1 cellular context compared by ENCODE assay signal in genomic region chr2:136025057-136025973, GRCh38.
TF ChIP-seq lines count a peak whose summit lies in the region.

No MANE protein-coding gene starts in this region.

TF ChIP-seq in WTC11, 78 proteins besides CTCF, POLR2A, EP300 and RAD21 (continued from another document):
- TF ChIP-seq ATF6 (CRISPR knock-in tag; IDR thresholded peaks at IDR 0.05) (no peak), OVOL2 (CRISPR knock-in tag; IDR thresholded peaks at IDR 0.05; ENCODE audit: borderline replicate concordance) (no peak), MYBL2 (CRISPR knock-in tag; IDR thresholded peaks at IDR 0.05) (no peak; the same call in 1 of the 2 replicates), FOXP4 (CRISPR knock-in tag; IDR thresholded peaks at IDR 0.05) (no peak), FOXK1 (CRISPR knock-in tag; IDR thresholded peaks at IDR 0.05) (peak; percentile 73), ETV6 (CRISPR knock-in tag; IDR thresholded peaks at IDR 0.05) (0 out of 2 replicates have a peak, but pooled peaks have one; percentile 21), SMAD3 (CRISPR knock-in tag; IDR thresholded peaks at IDR 0.05; ENCODE audit: borderline replicate concordance) (0 out of 2 replicates have a peak, but pooled peaks have one; percentile 36), ERG (CRISPR knock-in tag; IDR thresholded peaks at IDR 0.05) (no peak), ZMAT4 (CRISPR knock-in tag; IDR thresholded peaks at IDR 0.05) (no peak), ESRRA (CRISPR knock-in tag; IDR thresholded peaks at IDR 0.05; ENCODE audit: borderline replicate concordance) (no peak), GTF2I (CRISPR knock-in tag; conservative IDR thresholded peaks at IDR 0.05) (no peak), CREB1 (CRISPR knock-in tag; IDR thresholded peaks at IDR 0.05) (no peak), ELF4 (CRISPR knock-in tag; IDR thresholded peaks at IDR 0.05; ENCODE audit: low read depth) (no peak), ATF3 (CRISPR knock-in tag; conservative IDR thresholded peaks at IDR 0.05) (no peak), ZNF317 (CRISPR knock-in tag; IDR thresholded peaks at IDR 0.05; ENCODE audit: borderline replicate concordance, low read depth) (no peak), KAT7 (CRISPR knock-in tag; IDR thresholded peaks at IDR 0.05; ENCODE audit: borderline replicate concordance) (no peak), SP1 (CRISPR knock-in tag; conservative IDR thresholded peaks at IDR 0.05) (no peak), MAX (CRISPR knock-in tag; IDR thresholded peaks at IDR 0.05) (peak; percentile 93), ZNF671 (CRISPR knock-in tag; IDR thresholded peaks at IDR 0.05) (no peak), TEAD1 (CRISPR knock-in tag; IDR thresholded peaks at IDR 0.05) (0 out of 2 replicates have a peak, but pooled peaks have one; percentile 12), USF2 (CRISPR knock-in tag; IDR thresholded peaks at IDR 0.05) (0 out of 2 replicates have a peak, but pooled peaks have one; percentile 24)
TF ChIP-seq in WTC11: peak in this region for 8.
